8 cellular contexts compared by ENCODE assay signal in the genomic region with DNA sequence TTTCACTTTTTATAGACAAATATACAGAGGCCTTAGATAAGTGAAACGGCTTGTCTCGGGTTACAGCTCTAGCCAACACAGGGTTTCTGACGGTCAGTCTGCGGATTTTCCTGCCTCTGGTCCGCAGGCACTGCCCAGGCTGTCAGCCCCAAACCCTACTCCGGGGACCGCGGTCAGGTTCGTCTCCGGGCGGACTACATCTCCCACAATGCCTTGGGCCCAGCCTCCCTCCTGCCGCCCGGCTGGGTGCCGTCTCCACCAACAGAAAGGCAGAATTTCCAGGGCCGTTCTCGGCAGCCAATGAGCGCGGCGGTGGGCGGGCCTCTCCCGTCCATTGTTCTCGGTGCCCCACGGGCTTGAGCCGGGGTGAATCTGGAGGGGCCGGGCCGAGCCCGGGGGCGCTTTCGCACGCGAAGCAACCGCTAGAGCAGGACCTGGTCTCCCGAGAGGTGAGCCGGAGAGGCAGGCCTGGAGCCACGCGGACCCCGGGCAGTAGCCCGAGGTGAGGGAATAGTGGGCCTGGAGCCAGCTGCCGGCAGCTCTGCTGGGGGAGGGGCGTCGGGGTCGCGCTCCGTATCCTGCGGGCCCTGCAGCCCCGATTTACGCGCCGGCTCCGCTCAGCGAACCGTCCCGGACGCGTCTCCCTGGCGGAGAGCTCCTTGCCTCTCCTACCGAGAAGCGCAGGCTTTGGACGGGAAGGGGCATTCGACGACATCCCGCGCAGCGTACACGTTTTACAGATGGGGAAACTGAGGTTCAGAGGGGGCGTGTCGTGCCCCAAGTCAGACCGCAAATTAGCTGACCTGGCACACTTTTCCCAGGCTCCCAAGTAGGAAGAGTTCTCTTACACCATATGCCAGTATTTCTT. TPM values are rescaled to one million over a fixed set of nuclear protein-coding genes. Genes with fewer than 3 reads are reported as not detected.
DNase-seq lines count a peak whose midpoint lies in the region; ATAC-seq and TF ChIP-seq lines count a peak whose summit lies in the region.

TSS of gene ZSCAN2 (plus strand) at position 323 of the 868 bp plus-strand sequence. CDS start 2,919 bp downstream, outside the sequence.

- peak within 1 kb of the TSS; percentile 17; the same call in 1 of the 2 replicates for H4K91ac ChIP-seq in IMR-90 (ENCODE audit: insufficient read depth, low read depth, low read length)

- peaks cover 7% of the 10 kb centered on the region; the same call in 1 of the 2 replicates for H3K79me2 ChIP-seq in OCI-LY7 (ENCODE audit: insufficient read depth, low read depth, low read length)

- H3K27ac ChIP-seq in IMR-90 (ENCODE audit: insufficient read depth, low read length), result peak within 1 kb of the TSS; percentile 70
- H3K27ac ChIP-seq in OCI-LY7 (ENCODE audit: low read depth, low read length, poor library complexity, severe bottlenecking), result no peak within 1 kb of the TSS
- no peak within 1 kb of the TSS for H3K27ac ChIP-seq in epithelial cell of prostate

- TF ChIP-seq RAD21 in IMR-90 (IDR thresholded peaks at IDR 0.05; ENCODE audit: low read length), result no peak

- intact Hi-C loops in IMR-90 (cut with micrococcal nuclease), result loop anchor here (2.0 to 5.0 kb wide), 2 partner anchors 32 to 51 kb away; partner anchors contain the start of gene WDR73
- intact Hi-C loops in OCI-LY7 (cut with micrococcal nuclease; ENCODE audit: unreplicated experiment), result loop anchor here (1.0 kb wide), 1 partner anchor 30 kb away; no protein-coding TSS in a partner anchor
- intact Hi-C loops in mucosa of descending colon (cut with DNase I, micrococcal nuclease), result no loop called here

- peak within 1 kb of the TSS; percentile 67 for H2AK5ac ChIP-seq in IMR-90 (ENCODE audit: low read depth, low read length)

- peak within 1 kb of the TSS; percentile 84 for H3K9ac ChIP-seq in IMR-90 (ENCODE audit: low read depth, low read length)

- peak within 1 kb of the TSS; percentile 93 for H2AK9ac ChIP-seq in IMR-90 (replicated peaks; ENCODE audit: low read depth, low read length, poor library complexity)

- peaks cover 3% of the 10 kb centered on the region; the same call in 1 of the 2 replicates for H3K9me1 ChIP-seq in IMR-90 (ENCODE audit: insufficient read depth, low read length)

- H2BK20ac ChIP-seq in IMR-90 (ENCODE audit: low read depth, low read length), result no peak within 1 kb of the TSS

- BruUV-seq in IMR-90 (replicated peaks; lab: Mats Ljungman, UMichigan), result TSS peak; percentile 44
- TSS peak; percentile 71 for BruUV-seq in OCI-LY7 (replicated peaks; lab: Mats Ljungman, UMichigan)

- ATAC-seq in GM21529 (IDR thresholded peaks at IDR 0.05; ENCODE audit: unreplicated experiment), result peak; percentile 89
- ATAC-seq in IMR-90 (ENCODE audit: low read depth), result peak; percentile 98
- ATAC-seq in mucosa of descending colon, result peak; percentile 97

- TF ChIP-seq CTCF in IMR-90 (conservative IDR thresholded peaks at IDR 0.05; ENCODE audit: low read depth, low read length), result no peak
- no peak for TF ChIP-seq CTCF in OCI-LY7 (conservative IDR thresholded peaks at IDR 0.05; ENCODE audit: low read length)
- TF ChIP-seq CTCF in mucosa of descending colon (IDR thresholded peaks at IDR 0.05), result no peak

- H3K4me3 ChIP-seq in IMR-90 (ENCODE audit: insufficient read depth, low read depth, low read length), result peak within 1 kb of the TSS; percentile 65
- peak within 1 kb of the TSS; percentile 83 for H3K4me3 ChIP-seq in OCI-LY7 (ENCODE audit: low read depth, low read length, poor library complexity, severe bottlenecking)
- peak within 1 kb of the TSS; percentile 54 for H3K4me3 ChIP-seq in mucosa of descending colon

- peak within 1 kb of the TSS; percentile 90 for H3K4me2 ChIP-seq in IMR-90 (ENCODE audit: low read depth, low read length)
- peak within 1 kb of the TSS; percentile 73 for H3K4me2 ChIP-seq in OCI-LY7 (ENCODE audit: low read length)

- in situ Hi-C loops in IMR-90 (cut with MboI; ENCODE audit: low sequenced_read_pairs), result no loop called here

- H3K56ac ChIP-seq in IMR-90 (ENCODE audit: extremely low read depth, insufficient read depth, low read length), result peak within 1 kb of the TSS; percentile 32; the same call in 1 of the 2 replicates

- CTCF ChIA-PET in IMR-90 (lab: Yijun Ruan, JAX) (interaction anchor here (0.7 to 0.9 kb wide), 2 partner anchors 13 kb away, joined by 3 read pairs; no protein-coding TSS in a partner anchor), OCI-LY7 (lab: Charles Lee; ENCODE audit: unreplicated experiment) (interaction anchor here (1.0 kb wide), 1 partner anchor 34 kb away, joined by 4 read pairs; no protein-coding TSS in a partner anchor)

- peak; percentile 81 for DNase-seq in DMS 273 treated with DMSO at 0.1 percent for 48 hours (lab: John Stamatoyannopoulos, UW)
- peak; percentile 91 for DNase-seq in IMR-90
- DNase-seq in OCI-LY7 (ENCODE audit: low spot score), result peak; percentile 93
- DNase-seq in activated T-cell treated with anti-CD3 and anti-CD28 coated beads for 4 hours, result peak; percentile 90
- peak; percentile 55 for DNase-seq in epithelial cell of prostate (ENCODE audit: low read depth, low spot score)
- peak; percentile 95 to 96 (median 96) for DNase-seq in mucosa of descending colon
- peak; percentile 79 to 88 for DNase-seq in stimulated activated CD8-positive, alpha-beta memory T cell treated with anti-CD3 and anti-CD28 coated beads, Interleukin-4, amount 100 ng/mL, for 1 hour (ENCODE audit: low read depth in 2 of 2, low spot score in 1 of 2)

- peaks cover 16 to 40% of the 10 kb centered on the region in 2 experiments for H3K79me1 ChIP-seq in IMR-90 (ENCODE audit: low read depth in 1 of 2, low read length in 2 of 2)

- H3K36me3 ChIP-seq in IMR-90 (ENCODE audit: control insufficient read depth, insufficient read depth, low read length), result peaks cover 14% of the 10 kb centered on the region
- H3K36me3 ChIP-seq in OCI-LY7 (ENCODE audit: insufficient read depth, low read length), result peaks cover 3% of the 10 kb centered on the region; the same call in 1 of the 2 replicates
- no peaks in the 10 kb centered on the region for H3K36me3 ChIP-seq in mucosa of descending colon (ENCODE audit: low read depth)

- H3K9me3 ChIP-seq in IMR-90 (ENCODE audit: control insufficient read depth, insufficient read depth, low read length) (no peaks in the 10 kb centered on the region), OCI-LY7 (ENCODE audit: low read length) (no peaks in the 10 kb centered on the region), mucosa of descending colon (no peaks in the 10 kb centered on the region)

- peak within 1 kb of the TSS; percentile 11 for H4K5ac ChIP-seq in IMR-90 (ENCODE audit: low read depth, low read length)

- no peak within 1 kb of the TSS for H3K18ac ChIP-seq in IMR-90 (ENCODE audit: low read depth, low read length)

- peak within 1 kb of the TSS; percentile 61 for H3K4ac ChIP-seq in IMR-90 (ENCODE audit: low read depth, low read length)

- peak within 1 kb of the TSS; percentile 70 to 78 for H4K8ac ChIP-seq in IMR-90 (ENCODE audit: low read depth in 2 of 2, low read length in 2 of 2)

- no peak for TF ChIP-seq POLR2A in IMR-90 (IDR thresholded peaks at IDR 0.05; ENCODE audit: low read depth, low read length)

- H3K23ac ChIP-seq in IMR-90 (ENCODE audit: low read depth, low read length), result peak within 1 kb of the TSS; percentile 58

- no peaks in the 10 kb centered on the region for H3K9me2 ChIP-seq in OCI-LY7 (ENCODE audit: insufficient read depth, low read length)

- dilution Hi-C loops in IMR-90 (cut with HindIII; ENCODE audit: low sequenced_read_pairs, unreplicated experiment), result no loop called here

- H3K4me1 ChIP-seq in IMR-90 (ENCODE audit: control insufficient read depth, insufficient read depth, low read length), result peaks cover 4% of the 10 kb centered on the region
- peaks cover 45% of the 10 kb centered on the region for H3K4me1 ChIP-seq in OCI-LY7 (ENCODE audit: insufficient read depth, low read length, poor library complexity, severe bottlenecking)
- peaks cover 15% of the 10 kb centered on the region for H3K4me1 ChIP-seq in mucosa of descending colon (ENCODE audit: low read depth)

- H2AFZ ChIP-seq in IMR-90 (replicated peaks; ENCODE audit: low read length, poor library complexity), result peak within 1 kb of the TSS; percentile 99
- peak within 1 kb of the TSS; percentile 92 for H2AFZ ChIP-seq in OCI-LY7 (ENCODE audit: low read length)

- H3K27me3 ChIP-seq in IMR-90 (ENCODE audit: control insufficient read depth, insufficient read depth, low read length), result no peaks in the 10 kb centered on the region; the same call in 1 of the 2 replicates

- 0% methylated on average over 34 of the region's 68 CpGs; no CpG with 5 or more reads in 1 of the 2 experiments for WGBS in IMR-90 (ENCODE audit: extremely low coverage in 2 of 2, insufficient read length in 1 of 2), 2 experiments

- peak within 1 kb of the TSS; percentile 40 for H2BK5ac ChIP-seq in IMR-90 (ENCODE audit: low read depth, low read length, poor library complexity, severe bottlenecking)

- H2BK15ac ChIP-seq in IMR-90 (ENCODE audit: low read depth, low read length), result no peak within 1 kb of the TSS; the same call in 2 of the 3 replicates

- POLR2A ChIA-PET in IMR-90 (lab: Charles Lee; ENCODE audit: unreplicated experiment), result no interaction called here
- POLR2A ChIA-PET in OCI-LY7 (lab: Charles Lee), result interaction anchor here (0.6 to 1.2 kb wide), 8 partner anchors 21 to 275 kb away, joined by 3 to 5 read pairs (median 4); partner anchors contain the start of gene WDR73

- H2BK120ac ChIP-seq in IMR-90 (ENCODE audit: low read depth, low read length), result no peak within 1 kb of the TSS

- peak within 1 kb of the TSS; percentile 80 for H3K14ac ChIP-seq in IMR-90 (replicated peaks; ENCODE audit: low read depth, low read length)

- peaks cover 4% of the 10 kb centered on the region; the same call in 1 of the 2 replicates for H4K20me1 ChIP-seq in IMR-90 (ENCODE audit: insufficient read depth, low read length)
- H4K20me1 ChIP-seq in OCI-LY7 (ENCODE audit: insufficient read depth, low read length), result no peaks in the 10 kb centered on the region

TF ChIP-seq in IMR-90, 13 proteins besides CTCF, POLR2A, EP300 and RAD21:
- TF ChIP-seq, protein P1, sequence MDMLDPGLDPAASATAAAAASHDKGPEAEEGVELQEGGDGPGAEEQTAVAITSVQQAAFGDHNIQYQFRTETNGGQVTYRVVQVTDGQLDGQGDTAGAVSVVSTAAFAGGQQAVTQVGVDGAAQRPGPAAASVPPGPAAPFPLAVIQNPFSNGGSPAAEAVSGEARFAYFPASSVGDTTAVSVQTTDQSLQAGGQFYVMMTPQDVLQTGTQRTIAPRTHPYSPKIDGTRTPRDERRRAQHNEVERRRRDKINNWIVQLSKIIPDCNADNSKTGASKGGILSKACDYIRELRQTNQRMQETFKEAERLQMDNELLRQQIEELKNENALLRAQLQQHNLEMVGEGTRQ (IDR thresholded peaks at IDR 0.05; ENCODE audit: low read depth, low read length), result peak; percentile 33; the same call in 1 of the 2 replicates
- TF ChIP-seq MAFK (IDR thresholded peaks at IDR 0.05; ENCODE audit: low read depth, low read length) (peak; percentile 53), BHLHE40 (IDR thresholded peaks at IDR 0.05; ENCODE audit: low read depth, low read length) (no peak)

RNA-seq across cellular contexts. Expression of gene ZSCAN2, which starts in this region (rescaled TPM):
- total RNA-seq in IMR-90 (2012; rRNA removed) (15.0 and 18.3 TPM in 2 replicates), OCI-LY7 (2022) (12.0 and 12.1 TPM in 2 replicates), mucosa of descending colon (1 to 10 TPM; 8.6 to 9.4 (median 9.4) TPM)
- polyA plus RNA-seq in IMR-90 (2012; rRNA removed), result 10.4 and 11.1 TPM in 2 replicates
- polyA plus RNA-seq in IMR-90 (2012; cell fraction: cytosol; rRNA removed), result 11.1 and 12.0 TPM in 2 replicates
- polyA plus RNA-seq in IMR-90 (2012; cell fraction: nucleus; rRNA removed; ENCODE audit: low replicate concordance), result 6.0 and 6.9 TPM in 2 replicates
- total RNA-seq in OCI-LY7 (2014; rRNA removed; shearing (Covaris generic)), result 12.4 and 21.7 TPM in 2 replicates

Comparison
In these comparisons a context has a peak if more than half of its experiments do, and no peak if none do; other contexts are left out.
1. intact Hi-C loops: an anchor here in IMR-90 (2.0 to 5.0 kb wide) and OCI-LY7 (1.0 kb wide); none called in mucosa of descending colon.